Comparison of ENCODE assay signal across 9 cellular contexts in genomic region chr2:5695641-5696350, GRCh38. TPM values are rescaled to one million over a fixed set of nuclear protein-coding genes. Genes with fewer than 3 reads are reported as not detected.
DNase-seq lines count a peak whose midpoint lies in the region; ATAC-seq, FAIRE-seq and TF ChIP-seq lines count a peak whose summit lies in the region.
"Had no signal": no experiment of that assay in that cellular context is flagged by ENCODE, and none has a peak within 500 bp of the region (broad histone marks: within the 10 kb centered on the region; RNA-seq: fewer than 3 reads in every experiment).

No MANE protein-coding gene starts in this region.

- no peaks in the 10 kb centered on the region for H3K36me3 Mint-ChIP-seq in endodermal cell (ENCODE audit: low read depth)
- no peaks in the 10 kb centered on the region for H3K36me3 Mint-ChIP-seq in CD4-positive, alpha-beta T cell (ENCODE audit: low read depth)
- H3K36me3 Mint-ChIP-seq in CD8-positive, alpha-beta memory T cell: peaks cover 0 to 2% (median 0%) of the 10 kb centered on the region in 3 donors

- peak in 2 of 4 donors; percentile 11 to 17 for ATAC-seq in pancreas
- no peak for ATAC-seq in HG03378 (IDR thresholded peaks at IDR 0.05; ENCODE audit: unreplicated experiment)
- ATAC-seq in CD4-positive, alpha-beta T cell (ENCODE audit: poor library complexity): no peak
- no peak for ATAC-seq in HG03354 (IDR thresholded peaks at IDR 0.05; ENCODE audit: poor library complexity, severe bottlenecking, unreplicated experiment)

- TF ChIP-seq CTCF in GM06990 (IDR thresholded peaks at IDR 0.05; ENCODE audit: insufficient read depth, low read length, poor library complexity, severe bottlenecking): no peak
- TF ChIP-seq CTCF in endodermal cell (conservative IDR thresholded peaks at IDR 0.05): peak; percentile 31
- no peak for TF ChIP-seq CTCF in pancreas (IDR thresholded peaks at IDR 0.05)
- no peak for TF ChIP-seq CTCF in CD4-positive, alpha-beta T cell (IDR thresholded peaks at IDR 0.05)

- H3K4me3 ChIP-seq in GM06990 (replicated peaks; ENCODE audit: low read depth, low read length) (no peak overlapping the region), endodermal cell (ENCODE audit: low read length) (peak overlapping the region; percentile 99), pancreas (peak overlapping the region in 3 of 4 donors; percentile 3 to 44 (median 29))
- no peak overlapping the region for H3K4me3 ChIP-seq in CD8-positive, alpha-beta memory T cell (ENCODE audit: low read length)

- H3K4me1 ChIP-seq in endodermal cell (ENCODE audit: control insufficient read depth, insufficient read depth, low read length): peaks cover 4% of the 10 kb centered on the region
- H3K4me1 ChIP-seq in pancreas: peaks cover 0 to 11% (median 4%) of the 10 kb centered on the region in 3 donors
- H3K4me1 ChIP-seq in CD8-positive, alpha-beta memory T cell (ENCODE audit: insufficient read depth, low read length): no peaks in the 10 kb centered on the region

- peak overlapping the region; percentile 94 for H3K4me3 Mint-ChIP-seq in endodermal cell
- H3K4me3 Mint-ChIP-seq in CD4-positive, alpha-beta T cell: no peak overlapping the region
- H3K4me3 Mint-ChIP-seq in CD8-positive, alpha-beta memory T cell: peak overlapping the region in 1 of 7 donors; percentile 41

- intact Hi-C loops in pancreas (cut with DNase I): no loop called here
- intact Hi-C loops in CD4-positive, alpha-beta T cell (cut with DNase I, micrococcal nuclease): no loop called here

- FAIRE-seq in pancreas (lab: Jason Lieb, UNC): no peak
- FAIRE-seq: bronchial epithelial cell had no signal

- CTCF ChIA-PET in CD4-positive, alpha-beta T cell (lab: Charles Lee): no interaction called here
- CTCF ChIA-PET in CD8-positive, alpha-beta memory T cell (lab: Charles Lee): no interaction called here

- DNase-seq in GM06990 (ENCODE audit: extremely low read depth, insufficient read length) (peak; percentile 56), NCI-H1105 treated with DMSO at 0.1 percent for 48 hours (lab: John Stamatoyannopoulos, UW) (peak; percentile 60), endodermal cell (peak; percentile 89), pancreas (peak in 1 of 6 donors; percentile 60)
- DNase-seq in CD4-positive, alpha-beta T cell: no peak
- no peak for DNase-seq in CD8-positive, alpha-beta memory T cell

- H3K27ac Mint-ChIP-seq in endodermal cell: peak overlapping the region; percentile 74
- no peak overlapping the region for H3K27ac Mint-ChIP-seq in CD4-positive, alpha-beta T cell
- H3K27ac Mint-ChIP-seq in CD8-positive, alpha-beta memory T cell: no peak overlapping the region

- H3K9ac ChIP-seq in endodermal cell (ENCODE audit: extremely low read depth, low read length, poor library complexity, severe bottlenecking): peak overlapping the region; percentile 72

- H3K9me3 ChIP-seq in endodermal cell (ENCODE audit: control insufficient read depth, low read length) (no peaks in the 10 kb centered on the region), pancreas (no peaks in the 10 kb centered on the region)
- H3K9me3 ChIP-seq in CD4-positive, alpha-beta T cell (ENCODE audit: control insufficient read depth, low read length): no peaks in the 10 kb centered on the region
- H3K9me3 ChIP-seq in CD8-positive, alpha-beta memory T cell (ENCODE audit: low read length): no peaks in the 10 kb centered on the region

- WGBS in endodermal cell (ENCODE audit: insufficient coverage in 1 of 2, insufficient read length in 1 of 2), 2 experiments: 0% methylated on average over 12 to 40 of the region's 41 CpGs
- WGBS in pancreas, 2 donors: 9% methylated on average over 40 to 41 of the region's 41 CpGs

- no peaks in the 10 kb centered on the region for H3K9me3 Mint-ChIP-seq in endodermal cell
- H3K9me3 Mint-ChIP-seq in CD4-positive, alpha-beta T cell: no peaks in the 10 kb centered on the region
- H3K9me3 Mint-ChIP-seq in CD8-positive, alpha-beta memory T cell: peaks cover 0 to 13% (median 10%) of the 10 kb centered on the region in 5 donors

- peaks cover 25% of the 10 kb centered on the region for H3K4me1 Mint-ChIP-seq in endodermal cell
- H3K4me1 Mint-ChIP-seq in CD4-positive, alpha-beta T cell (ENCODE audit: low read depth): peaks cover 6% of the 10 kb centered on the region
- H3K4me1 Mint-ChIP-seq in CD8-positive, alpha-beta memory T cell: peaks cover 0 to 5% (median 3%) of the 10 kb centered on the region in 3 donors

- POLR2A ChIA-PET in CD4-positive, alpha-beta T cell (lab: Charles Lee): no interaction called here
- POLR2A ChIA-PET in CD8-positive, alpha-beta memory T cell (lab: Charles Lee): no interaction called here

- peaks cover 14% of the 10 kb centered on the region for H3K27me3 Mint-ChIP-seq in endodermal cell (ENCODE audit: insufficient read depth)
- peaks cover 61% of the 10 kb centered on the region for H3K27me3 Mint-ChIP-seq in CD4-positive, alpha-beta T cell
- peaks cover 38 to 55% of the 10 kb centered on the region in 2 donors for H3K27me3 Mint-ChIP-seq in CD8-positive, alpha-beta memory T cell

- H3K36me3 ChIP-seq in GM06990 (ENCODE audit: control insufficient read depth, insufficient read depth, low read length) (no peaks in the 10 kb centered on the region), endodermal cell (ENCODE audit: control insufficient read depth, insufficient read depth, low read length) (peaks cover 18% of the 10 kb centered on the region), pancreas (no peaks in the 10 kb centered on the region)
- no peaks in the 10 kb centered on the region for H3K36me3 ChIP-seq in CD8-positive, alpha-beta memory T cell (ENCODE audit: insufficient read depth, low read length)

- peak overlapping the region; percentile 67 for H3K27ac ChIP-seq in endodermal cell (ENCODE audit: low read depth, low read length)
- H3K27ac ChIP-seq in pancreas: no peak overlapping the region
- H3K27ac ChIP-seq in CD4-positive, alpha-beta T cell (ENCODE audit: low read depth, low read length): no peak overlapping the region
- no peak overlapping the region for H3K27ac ChIP-seq in CD8-positive, alpha-beta memory T cell (ENCODE audit: low read depth, low read length)

- H3K27me3 ChIP-seq in GM06990 (replicated peaks; ENCODE audit: control insufficient read depth, insufficient read depth, low read length) (no peaks in the 10 kb centered on the region), endodermal cell (ENCODE audit: control insufficient read depth, insufficient read depth, low read length, poor library complexity, severe bottlenecking) (no peaks in the 10 kb centered on the region), pancreas (peaks cover 0 to 69% (median 27%) of the 10 kb centered on the region in 4 donors)
- peaks cover 62% of the 10 kb centered on the region for H3K27me3 ChIP-seq in CD4-positive, alpha-beta T cell (ENCODE audit: control insufficient read depth, insufficient read depth, low read length)
- H3K27me3 ChIP-seq in CD8-positive, alpha-beta memory T cell (ENCODE audit: insufficient read depth, low read length, poor library complexity, severe bottlenecking): peaks cover 4% of the 10 kb centered on the region

RNA-seq across cellular contexts. Expression of gene SOX11, which starts 3.6 kb away (rescaled TPM):
- total RNA-seq in endodermal cell (10 to 100 TPM; 35.9 to 48.9 TPM), pancreas (under 1 TPM in 2 of 6 donors, not detected in 4; 0.03 to 0.09 TPM)
- 117 TPM for polyA plus RNA-seq in endodermal cell (2013, experiment 1 of 2)
- 117 TPM for polyA plus RNA-seq in endodermal cell (2013, experiment 2 of 2)
- under 1 TPM; 0.04 to 0.05 TPM for polyA plus RNA-seq in pancreas
- not detected for total RNA-seq in CD4-positive, alpha-beta T cell
- total RNA-seq in CD8-positive, alpha-beta memory T cell: not detected
- polyA plus RNA-seq in CD8-positive, alpha-beta memory T cell: not detected
- total RNA-seq: bronchial epithelial cell had no signal

Comparison
In these comparisons a context has a peak if more than half of its experiments do, and no peak if none do; other contexts are left out.
1. DNase-seq: peak in GM06990 (single experiment), NCI-H1105 treated with DMSO at 0.1 percent for 48 hours (single experiment) and endodermal cell (single experiment); none in CD4-positive, alpha-beta T cell (0 of 10) and CD8-positive, alpha-beta memory T cell (0 of 5).
2. H3K4me3 ChIP-seq: peak in endodermal cell (single experiment) and pancreas (3 of 4); none in GM06990 (single experiment) and CD8-positive, alpha-beta memory T cell (single experiment).
3. RNA of gene SOX11, which starts 3.6 kb away (total RNA-seq): 35.9 to 48.9 TPM in endodermal cell; 0.03 to 0.09 TPM in pancreas, not detected in CD4-positive, alpha-beta T cell and not detected in CD8-positive, alpha-beta memory T cell; every median in the first group is over 10 times any median in the second.